Comparison of ENCODE assay signal across 9 cellular contexts in the genomic region with DNA sequence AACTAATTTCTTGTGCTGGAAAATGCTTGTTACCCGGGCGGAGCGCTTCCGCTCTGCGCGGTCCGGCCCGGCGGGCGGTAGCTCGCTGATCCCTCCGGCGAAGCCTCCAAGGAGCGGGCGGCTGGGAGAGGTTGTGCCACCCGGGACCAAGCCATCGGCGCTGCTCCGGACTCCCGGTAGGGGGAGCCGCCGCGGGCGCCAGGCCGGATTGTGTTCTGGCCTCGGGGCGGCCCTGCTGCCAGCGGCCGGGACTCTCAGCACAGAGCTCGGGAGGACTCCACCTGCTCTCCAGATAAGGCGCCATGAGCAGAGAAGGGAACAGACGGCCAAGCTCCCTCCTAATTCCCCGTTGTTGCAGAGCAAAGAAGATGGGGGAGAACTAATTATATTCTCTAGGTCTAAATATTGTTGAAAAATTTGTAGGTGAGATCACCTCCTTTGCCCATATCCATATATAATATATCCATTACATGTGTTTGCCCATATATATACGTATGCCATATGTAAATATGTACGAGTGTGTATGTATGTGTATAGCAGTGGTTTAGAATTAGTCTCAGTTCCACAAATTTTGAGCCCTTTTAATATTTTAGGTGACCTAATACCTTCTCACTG. TPM values are rescaled to one million over a fixed set of nuclear protein-coding genes. Genes with fewer than 3 reads are reported as not detected.
DNase-seq lines count a peak whose midpoint lies in the region; ATAC-seq and TF ChIP-seq lines count a peak whose summit lies in the region.
"Had no signal": no experiment of that assay in that cellular context is flagged by ENCODE, and none has a peak within 500 bp of the region (broad histone marks: within the 10 kb centered on the region; RNA-seq: fewer than 3 reads in every experiment).

No MANE protein-coding gene starts in this region.

- H3K4me3 Mint-ChIP-seq in nephron = peak overlapping the region; percentile 51 to 62 (median 61)
- H3K4me3 Mint-ChIP-seq: activated B cell treated with CpG ODN at 0.5 μM for 24 hours had no signal

- 34 to 52% methylated on average over 5 to 6 of the region's 35 CpGs for WGBS in esophagus squamous epithelium, 2 donors

- H3K27me3 ChIP-seq in HUES48 (ENCODE audit: control insufficient read depth, insufficient read depth, low read length) = peaks cover 80% of the 10 kb centered on the region
- peaks cover 14% of the 10 kb centered on the region for H3K27me3 ChIP-seq in RWPE2 (ENCODE audit: insufficient read depth, poor library complexity, severe bottlenecking)
- peaks cover 11 to 95% (median 45%) of the 10 kb centered on the region in 4 donors for H3K27me3 ChIP-seq in esophagus squamous epithelium

- H3K9ac ChIP-seq in HUES48 (ENCODE audit: low read depth, low read length) = no peak overlapping the region

- H3K27me3 Mint-ChIP-seq in nephron (ENCODE audit: low read depth) = peaks cover 99% of the 10 kb centered on the region

- no peaks in the 10 kb centered on the region for H3K36me3 Mint-ChIP-seq in nephron (ENCODE audit: low read depth)

- no peak overlapping the region for H3K27ac Mint-ChIP-seq in nephron
- H3K27ac Mint-ChIP-seq: activated B cell treated with CpG ODN at 0.5 μM for 24 hours had no signal

- peaks cover 20% of the 10 kb centered on the region for H3K4me1 Mint-ChIP-seq in nephron

- DNase-seq in DMS 273 (lab: John Stamatoyannopoulos, UW; ENCODE audit: unreplicated experiment) (peak; percentile 92), GM20000 (ENCODE audit: low spot score) (peak; percentile 44), RWPE2 (ENCODE audit: low spot score) (no peak), esophagus squamous epithelium (lab: John Stamatoyannopoulos, UW) (no peak), middle frontal gyrus (ENCODE audit: extremely low spot score, low spot score) (no peak)
- DNase-seq in stimulated activated CD4-positive, alpha-beta T cell treated with anti-CD3 and anti-CD28 coated beads, Interleukin-4, amount 100 ng/mL, for 4 hours = no peak
- DNase-seq: activated B cell treated with CpG ODN at 0.5 μM for 24 hours had no signal

- TF ChIP-seq POLR2A in esophagus squamous epithelium (IDR thresholded peaks at IDR 0.05) = no peak

- intact Hi-C loops in esophagus squamous epithelium (cut with DNase I) = no loop called here

- H3K9me3 Mint-ChIP-seq in nephron = no peaks in the 10 kb centered on the region

- H3K4me3 ChIP-seq in HUES48 (ENCODE audit: low read depth, low read length) (peak overlapping the region; percentile 56), RWPE2 (ENCODE audit: severe bottlenecking) (peak overlapping the region; percentile 7), esophagus squamous epithelium (peak overlapping the region in 1 of 4 donors; percentile 41)

- ATAC-seq in RWPE2 (ENCODE audit: low read depth) = peak; percentile 88

- peaks cover 27% of the 10 kb centered on the region for H3K4me1 ChIP-seq in HUES48 (ENCODE audit: control insufficient read depth, insufficient read depth, low read length)
- no peaks in the 10 kb centered on the region for H3K4me1 ChIP-seq in RWPE2 (ENCODE audit: insufficient read depth, poor library complexity, severe bottlenecking)
- H3K4me1 ChIP-seq in esophagus squamous epithelium = peaks cover 10 to 34% (median 15%) of the 10 kb centered on the region in 3 donors

- H3K36me3 ChIP-seq in HUES48 (ENCODE audit: control insufficient read depth, insufficient read depth, low read length) (no peaks in the 10 kb centered on the region), RWPE2 (ENCODE audit: low read depth) (no peaks in the 10 kb centered on the region), esophagus squamous epithelium (no peaks in the 10 kb centered on the region)

- no peaks in the 10 kb centered on the region for H3K9me3 ChIP-seq in HUES48 (ENCODE audit: control insufficient read depth, insufficient read depth, low read length)
- H3K9me3 ChIP-seq in RWPE2 (ENCODE audit: severe bottlenecking) = no peaks in the 10 kb centered on the region
- no peaks in the 10 kb centered on the region for H3K9me3 ChIP-seq in esophagus squamous epithelium

- TF ChIP-seq CTCF in GM20000 (IDR thresholded peaks at IDR 0.05; ENCODE audit: extremely low read depth, missing control alignments) (peak; percentile 32), RWPE2 (IDR thresholded peaks at IDR 0.05; ENCODE audit: poor library complexity, severe bottlenecking) (peak; percentile 67), esophagus squamous epithelium (IDR thresholded peaks at IDR 0.05) (peak in 5 of 6 experiments; percentile 23 to 57 (median 31)), nephron (IDR thresholded peaks at IDR 0.05; ENCODE audit: unreplicated experiment in 3 of 3) (peak; percentile 66 to 81 (median 75))

- H3K27ac ChIP-seq in HUES48 (ENCODE audit: low read depth, low read length) (no peak overlapping the region), RWPE2 (ENCODE audit: poor library complexity, severe bottlenecking) (no peak overlapping the region), esophagus squamous epithelium (no peak overlapping the region)

RNA-seq across cellular contexts. Expression of gene SATB2, which starts 13.8 kb away (rescaled TPM):
- 1 to 10 TPM in 1 of 4 donors, under 1 TPM in 3; 0.87 to 1.1 (median 0.92) TPM for total RNA-seq in esophagus squamous epithelium

Comparison
In these comparisons a context has a peak if more than half of its experiments do, and no peak if none do; other contexts are left out.
1. DNase-seq: peak in DMS 273 (single experiment) and GM20000 (single experiment); none in RWPE2 (single experiment), esophagus squamous epithelium (single experiment), middle frontal gyrus (single experiment) and stimulated activated CD4-positive, alpha-beta T cell treated with anti-CD3 and anti-CD28 coated beads, Interleukin-4, amount 100 ng/mL, for 4 hours (0 of 2).
2. Peak in every context shown above with its lines, with median percentiles within 50 percentile points of each other: CTCF ChIP-seq.